Comparison of ENCODE assay signal across 8 cellular contexts in genomic region chr5:88659529-88660325, GRCh38.
A peak's percentile ranks its signal among the peaks of the same experiment; 100 is the strongest.
DNase-seq lines count a peak whose midpoint lies in the region; ATAC-seq and TF ChIP-seq lines count a peak whose summit lies in the region.

No MANE protein-coding gene starts in this region.

- no peak for TF ChIP-seq EP300 in esophagus muscularis mucosa (IDR thresholded peaks at IDR 0.05)

- 21% methylated on average over 15 of the region's 32 CpGs for WGBS in esophagus muscularis mucosa
- WGBS in testis, 2 donors, result 17% methylated on average over 9 to 32 of the region's 32 CpGs
- WGBS in psoas muscle, 3 donors, result 16 to 23% (median 22%) methylated on average over 32 of the region's 32 CpGs

- peaks cover 60 to 76% (median 71%) of the 10 kb centered on the region in 3 donors for H3K27me3 Mint-ChIP-seq in CD14-positive monocyte (ENCODE audit: low read depth in 3 of 3)

- H3K9me3 ChIP-seq in esophagus muscularis mucosa, result no peaks in the 10 kb centered on the region
- no peaks in the 10 kb centered on the region for H3K9me3 ChIP-seq in testis
- no peaks in the 10 kb centered on the region for H3K9me3 ChIP-seq in psoas muscle

- TF ChIP-seq CTCF in CD14-positive monocyte (IDR thresholded peaks at IDR 0.05), result no peak
- no peak for TF ChIP-seq CTCF in esophagus muscularis mucosa (IDR thresholded peaks at IDR 0.05)
- no peak for TF ChIP-seq CTCF in testis (IDR thresholded peaks at IDR 0.05)
- no peak for TF ChIP-seq CTCF in psoas muscle (IDR thresholded peaks at IDR 0.05)

- H3K4me1 Mint-ChIP-seq in CD14-positive monocyte, result peaks cover 15% of the 10 kb centered on the region

- H3K27me3 ChIP-seq in esophagus muscularis mucosa (peaks cover 0 to 75% (median 46%) of the 10 kb centered on the region in 4 donors), testis (no peaks in the 10 kb centered on the region), psoas muscle (ENCODE audit: insufficient read depth in 3 of 3, low read length in 2 of 3) (peaks cover 15 to 83% (median 16%) of the 10 kb centered on the region in 3 donors)

- TF ChIP-seq POLR2A in esophagus muscularis mucosa (IDR thresholded peaks at IDR 0.05; ENCODE audit: low read depth) (no peak), testis (IDR thresholded peaks at IDR 0.05) (no peak)

- H3K27ac ChIP-seq in esophagus muscularis mucosa (replicated peaks in 1 of 4) (no peak overlapping the region), testis (no peak overlapping the region), psoas muscle (no peak overlapping the region)

- H3K4me1 ChIP-seq in esophagus muscularis mucosa (peaks cover 11 to 21% (median 13%) of the 10 kb centered on the region in 4 donors), testis (no peaks in the 10 kb centered on the region), psoas muscle (peaks cover 7% of the 10 kb centered on the region)

- H3K4me3 ChIP-seq in esophagus muscularis mucosa (no peak overlapping the region), testis (peak overlapping the region; percentile 46 to 60), psoas muscle (no peak overlapping the region)

- H3K36me3 ChIP-seq in esophagus muscularis mucosa (no peaks in the 10 kb centered on the region), testis (ENCODE audit: low read depth, missing control alignments) (no peaks in the 10 kb centered on the region), psoas muscle (ENCODE audit: insufficient read depth in 1 of 2, low read depth in 1 of 2) (no peaks in the 10 kb centered on the region)

- peak overlapping the region; percentile 38 to 83 for H3K4me3 Mint-ChIP-seq in CD14-positive monocyte

- H3K9me3 Mint-ChIP-seq in CD14-positive monocyte, result peaks cover 0 to 17% (median 7%) of the 10 kb centered on the region in 7 donors

- H3K36me3 Mint-ChIP-seq in CD14-positive monocyte, result peaks cover 0 to 9% of the 10 kb centered on the region in 2 donors

- peak; percentile 49 for ATAC-seq in GM19397 (IDR thresholded peaks at IDR 0.05; ENCODE audit: unreplicated experiment)
- peak; percentile 51 for ATAC-seq in HG03460 (IDR thresholded peaks at IDR 0.05; ENCODE audit: unreplicated experiment)
- ATAC-seq in psoas muscle, result no peak

- H3K27ac Mint-ChIP-seq in CD14-positive monocyte, result no peak overlapping the region

- intact Hi-C loops in CD14-positive monocyte (cut with micrococcal nuclease), result no loop called here
- intact Hi-C loops in esophagus muscularis mucosa (cut with DNase I), result no loop called here
- intact Hi-C loops in testis (cut with DNase I; ENCODE audit: low total_unique reads), result no loop called here
- intact Hi-C loops in psoas muscle (cut with DNase I), result no loop called here

- DNase-seq in CD14-positive monocyte (ENCODE audit: low spot score) (no peak), esophagus muscularis mucosa (ENCODE audit: extremely low spot score) (peak; percentile 79), testis (peak; percentile 36), DMS79 treated with DMSO at 0.1 percent for 48 hours (lab: John Stamatoyannopoulos, UW) (no peak), psoas muscle (no peak)
- no peak for DNase-seq in activated CD4-positive, alpha-beta T cell treated with anti-CD3 and anti-CD28 coated beads, Interleukin-2, amount 50 U/mL, for 4 hours

Comparison
In these comparisons a context has a peak if more than half of its experiments do, and no peak if none do; other contexts are left out.
1. DNase-seq: peak in esophagus muscularis mucosa (single experiment) and testis (single experiment); none in CD14-positive monocyte (single experiment), DMS79 treated with DMSO at 0.1 percent for 48 hours (single experiment), psoas muscle (0 of 2) and activated CD4-positive, alpha-beta T cell treated with anti-CD3 and anti-CD28 coated beads, Interleukin-2, amount 50 U/mL, for 4 hours (0 of 2).
2. ATAC-seq: peak in GM19397 (single experiment) and HG03460 (single experiment); none in psoas muscle (0 of 4).
3. H3K4me3 ChIP-seq: peak in testis (2 of 2); none in esophagus muscularis mucosa (0 of 4) and psoas muscle (single experiment).